1 cellular context compared by ENCODE assay signal in genomic region chr10:32961892-32962369, GRCh38.
TF ChIP-seq lines count a peak whose summit lies in the region.

No MANE protein-coding gene starts in this region.

TF ChIP-seq in K562, 482 proteins besides CTCF, POLR2A, EP300 and RAD21 (continued from another document and continues in another):
- TF ChIP-seq ZBTB40 (IDR thresholded peaks at IDR 0.05) (peak; percentile 41; the same call in 1 of the 2 replicates), ZBTB40 (CRISPR knock-in tag; IDR thresholded peaks at IDR 0.05) (no peak), RNF2 (IDR thresholded peaks at IDR 0.05) (no peak), ZNF212 (CRISPR knock-in tag; IDR thresholded peaks at IDR 0.05) (no peak), ATF3 (IDR thresholded peaks at IDR 0.05) (peak; percentile 16; the same call in 1 of the 2 replicates), ATF3 (CRISPR knock-in tag; conservative IDR thresholded peaks at IDR 0.05) (no peak), PTTG1 (tag; IDR thresholded peaks at IDR 0.05; ENCODE audit: low read depth) (no peak), FOSL1 (tag; conservative IDR thresholded peaks at IDR 0.05) (peak; percentile 75), CAMTA2 (CRISPR knock-in tag; conservative IDR thresholded peaks at IDR 0.05) (no peak), SNIP1 (IDR thresholded peaks at IDR 0.05; ENCODE audit: low read depth) (no peak), ZNF592 (IDR thresholded peaks at IDR 0.05) (peak; percentile 55; the same call in 1 of the 2 replicates), U2AF2 (optimal IDR thresholded peaks at IDR 0.05; ENCODE audit: low read depth, low read length) (no peak), DMBX1 (CRISPR knock-in tag; IDR thresholded peaks at IDR 0.05; ENCODE audit: borderline replicate concordance) (no peak), FOXP1 (CRISPR knock-in tag; IDR thresholded peaks at IDR 0.05) (no peak), RBM22 (IDR thresholded peaks at IDR 0.05; ENCODE audit: low read depth, low read length, poor library complexity, severe bottlenecking) (no peak), HDAC6 (IDR thresholded peaks at IDR 0.05; ENCODE audit: low read depth, low read length) (no peak), ETS2 (tag; IDR thresholded peaks at IDR 0.05; ENCODE audit: borderline replicate concordance, poor library complexity, severe bottlenecking) (no peak), ZNF639 (CRISPR knock-in tag; conservative IDR thresholded peaks at IDR 0.05 in 1 of 2, IDR thresholded peaks at IDR 0.05 in 1 of 2) (no peak), RBM14 (IDR thresholded peaks at IDR 0.05; ENCODE audit: borderline replicate concordance, insufficient read depth, low read depth, low read length) (no peak), ZNF408 (CRISPR knock-in tag; IDR thresholded peaks at IDR 0.05; ENCODE audit: low read depth) (no peak), PHF8 (IDR thresholded peaks at IDR 0.05; ENCODE audit: borderline replicate concordance, low read length) (no peak), HNRNPUL1 (IDR thresholded peaks at IDR 0.05; ENCODE audit: low read length) (no peak), GTF2E2 (tag; IDR thresholded peaks at IDR 0.05) (0 out of 2 replicates have a peak, but pooled peaks have one; percentile 58), PYGO2 (tag; IDR thresholded peaks at IDR 0.05) (no peak), CC2D1A (IDR thresholded peaks at IDR 0.05) (no peak), ASH1L (IDR thresholded peaks at IDR 0.05; ENCODE audit: borderline replicate concordance, low read depth, partially characterized antibody) (peak; percentile 3), PURB (CRISPR knock-in tag; IDR thresholded peaks at IDR 0.05; ENCODE audit: low read depth) (no peak), MEF2D (tag; conservative IDR thresholded peaks at IDR 0.05; ENCODE audit: low read depth) (no peak), USF2 (CRISPR knock-in tag; IDR thresholded peaks at IDR 0.05) (no peak), ZC3H8 (IDR thresholded peaks at IDR 0.05) (no peak), TOE1 (IDR thresholded peaks at IDR 0.05; ENCODE audit: borderline replicate concordance) (no peak), TOE1 (CRISPR knock-in tag; IDR thresholded peaks at IDR 0.05; ENCODE audit: borderline replicate concordance, low read depth) (no peak), SNAPC5 (CRISPR knock-in tag; IDR thresholded peaks at IDR 0.05) (no peak), NCOA6 (IDR thresholded peaks at IDR 0.05) (no peak), ZBTB11 (CRISPR knock-in tag; IDR thresholded peaks at IDR 0.05) (no peak), ZC3H11A (IDR thresholded peaks at IDR 0.05; ENCODE audit: low read depth, low read length) (no peak), SREBF1 (IDR thresholded peaks at IDR 0.05; ENCODE audit: borderline replicate concordance, low read depth, low read length) (no peak), ZNF124 (CRISPR knock-in tag; IDR thresholded peaks at IDR 0.05) (no peak), HMBOX1 (IDR thresholded peaks at IDR 0.05) (peak; percentile 92)
